ENCODE assay signal across 1 cellular context in genomic region chr14:72926292-72927028, GRCh38.
TF ChIP-seq lines count a peak whose summit lies in the region.

Gene DCAF4 (plus strand): TSS chr14:72926464. CDS start chr14:72937979, 11,515 bp downstream.

TF ChIP-seq in K562, 482 proteins besides CTCF, POLR2A, EP300 and RAD21 (continued from another document and continues in another):
- TF ChIP-seq ZMIZ1 (IDR thresholded peaks at IDR 0.05; ENCODE audit: low read depth in 2 of 2, low read length in 2 of 2) (no peak), ARID2 (IDR thresholded peaks at IDR 0.05) (no peak), SREBF2 (CRISPR knock-in tag; IDR thresholded peaks at IDR 0.05) (no peak), ZNF280B (CRISPR knock-in tag; IDR thresholded peaks at IDR 0.05) (no peak), RUNX1 (IDR thresholded peaks at IDR 0.05; ENCODE audit: low read depth) (no peak), MTA2 (IDR thresholded peaks at IDR 0.05; ENCODE audit: low read depth) (no peak), LARP7 (IDR thresholded peaks at IDR 0.05) (no peak), FOXP4 (CRISPR knock-in tag; IDR thresholded peaks at IDR 0.05; ENCODE audit: borderline replicate concordance) (peak; percentile 62; the same call in 1 of the 2 replicates), SMAD3 (CRISPR knock-in tag; conservative IDR thresholded peaks at IDR 0.05) (no peak), ZBTB1 (CRISPR knock-in tag; IDR thresholded peaks at IDR 0.05; ENCODE audit: borderline replicate concordance, low read depth) (no peak), AFF4 (CRISPR knock-in tag; IDR thresholded peaks at IDR 0.05) (no peak), TGIF2 (CRISPR knock-in tag; IDR thresholded peaks at IDR 0.05) (0 out of 2 replicates have a peak, but pooled peaks have one; percentile 68), ZNF551 (CRISPR knock-in tag; IDR thresholded peaks at IDR 0.05) (no peak), ZBTB34 (CRISPR knock-in tag; IDR thresholded peaks at IDR 0.05) (no peak), PHF21A (IDR thresholded peaks at IDR 0.05; ENCODE audit: borderline replicate concordance, low read depth) (no peak), HDGF (IDR thresholded peaks at IDR 0.05) (no peak), SIX5 (IDR thresholded peaks at IDR 0.05; ENCODE audit: borderline replicate concordance in 1 of 2, insufficient read depth in 1 of 2, low read depth in 1 of 2, low read length in 2 of 2) (no peak), JUN (IDR thresholded peaks at IDR 0.05; ENCODE audit: borderline replicate concordance, low read depth, low read length) (peak; percentile 4; the same call in 1 of the 2 replicates), JUN (CRISPR knock-in tag; IDR thresholded peaks at IDR 0.05; ENCODE audit: borderline replicate concordance) (no peak), ZNF780A (CRISPR knock-in tag; IDR thresholded peaks at IDR 0.05) (no peak), SPI1 (IDR thresholded peaks at IDR 0.05; ENCODE audit: borderline replicate concordance, low read depth, low read length) (no peak), CTCFL (IDR thresholded peaks at IDR 0.05; ENCODE audit: borderline replicate concordance, insufficient read depth, low read depth, low read length, poor library complexity, severe bottlenecking) (no peak), MAFG (tag; conservative IDR thresholded peaks at IDR 0.05) (no peak), TAF7 (tag; IDR thresholded peaks at IDR 0.05) (no peak), AFF1 (IDR thresholded peaks at IDR 0.05; ENCODE audit: low read depth in 1 of 2, partially characterized antibody in 2 of 2) (no peak), ZNF263 (CRISPR knock-in tag; IDR thresholded peaks at IDR 0.05; ENCODE audit: borderline replicate concordance) (no peak), ZNF717 (CRISPR knock-in tag; IDR thresholded peaks at IDR 0.05) (no peak), ZNF24 (IDR thresholded peaks at IDR 0.05) (no peak), RBM22 (IDR thresholded peaks at IDR 0.05; ENCODE audit: low read depth, low read length, poor library complexity, severe bottlenecking) (no peak), HMGXB4 (CRISPR knock-in tag; IDR thresholded peaks at IDR 0.05) (0 out of 2 replicates have a peak, but pooled peaks have one; percentile 34), TFE3 (CRISPR knock-in tag; IDR thresholded peaks at IDR 0.05) (no peak), DPF2 (IDR thresholded peaks at IDR 0.05) (no peak)
